ENCODE assay signal across 1 cellular context in the genomic region with DNA sequence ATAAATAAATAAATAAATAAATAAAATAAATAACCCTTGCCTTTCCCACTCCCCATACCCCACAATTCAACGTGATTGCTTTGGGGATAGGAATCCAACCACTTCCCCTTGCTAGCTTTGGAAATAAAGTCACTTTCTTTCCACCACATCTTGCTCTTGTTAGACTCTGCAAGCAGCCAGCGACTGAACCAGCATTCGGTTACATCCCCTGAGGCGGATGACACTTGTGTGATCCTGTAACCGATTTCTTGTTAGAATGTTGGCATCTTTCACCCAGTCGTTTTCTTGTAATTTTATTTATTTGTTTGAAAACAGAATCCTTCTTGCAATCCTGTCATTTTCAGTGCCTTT.
TF ChIP-seq lines count a peak whose summit lies in the region.

No MANE protein-coding gene starts in this region.

TF ChIP-seq in HEK293, 187 proteins besides CTCF, POLR2A, EP300 and RAD21 (continued from another document):
- TF ChIP-seq ZNF518A (tag by site-specific recombination; conservative IDR thresholded peaks at IDR 0.05; ENCODE audit: low read depth) (0 out of 2 replicates have a peak, but pooled peaks have one; percentile 21), BCL11B (tag by site-specific recombination; IDR thresholded peaks at IDR 0.05; ENCODE audit: low read depth) (no peak)
TF ChIP-seq in HEK293: peak in this region for 1.
